8 cellular contexts compared by ENCODE assay signal in genomic region chr20:47493175-47493953, GRCh38. TPM values are rescaled to one million over a fixed set of nuclear protein-coding genes. Genes with fewer than 3 reads are reported as not detected.
DNase-seq lines count a peak whose midpoint lies in the region; ATAC-seq and TF ChIP-seq lines count a peak whose summit lies in the region.

No MANE protein-coding gene starts in this region.

- no peaks in the 10 kb centered on the region for H3K36me3 ChIP-seq in BLaER1

- no peak overlapping the region for H3K4me3 ChIP-seq in BLaER1
- no peak overlapping the region for H3K4me3 ChIP-seq in fibroblast of villous mesenchyme (ENCODE audit: low read depth, low read length)

- H3K4me2 ChIP-seq in BLaER1: peak overlapping the region; percentile 51

- no peaks in the 10 kb centered on the region for H3K27me3 Mint-ChIP-seq in activated T-cell treated with anti-CD3 and anti-CD28 coated beads, Interleukin-2, amount 50 U/mL, for 4 hours (ENCODE audit: low read depth)

- no peaks in the 10 kb centered on the region for H3K9me3 ChIP-seq in BLaER1

- H3K27me3 ChIP-seq in BLaER1: no peaks in the 10 kb centered on the region

- ATAC-seq in activated T-cell treated with anti-CD3 and anti-CD28 coated beads, Interleukin-2, amount 50 U/mL, for 4 hours: peak; percentile 41 to 59
- no peak for ATAC-seq in HG03442 (IDR thresholded peaks at IDR 0.05; ENCODE audit: unreplicated experiment)

- DNase-seq in HPDE6-E6E7 (ENCODE audit: extremely low spot score): peak; percentile 78
- peak; percentile 78 to 83 for DNase-seq in NOMO-1 (lab: John Stamatoyannopoulos, UW; ENCODE audit: unreplicated experiment in 2 of 2)
- peak; percentile 56 for DNase-seq in activated T-cell treated with anti-CD3 and anti-CD28 coated beads, Interleukin-2, amount 50 U/mL, for 4 hours
- peak; percentile 90 for DNase-seq in fibroblast of villous mesenchyme (ENCODE audit: low read depth)
- DNase-seq in posterior vena cava (ENCODE audit: low spot score): peak; percentile 93
- DNase-seq in NCI-H1930 (lab: John Stamatoyannopoulos, UW): no peak

- no peak for TF ChIP-seq CTCF in fibroblast of villous mesenchyme (IDR thresholded peaks at IDR 0.05; ENCODE audit: insufficient read depth, low read depth, low read length)

- intact Hi-C loops in posterior vena cava (cut with DNase I): no loop called here

- H3K4me3 Mint-ChIP-seq in activated T-cell treated with anti-CD3 and anti-CD28 coated beads, Interleukin-2, amount 50 U/mL, for 4 hours: no peak overlapping the region

- no peaks in the 10 kb centered on the region for H3K36me3 Mint-ChIP-seq in activated T-cell treated with anti-CD3 and anti-CD28 coated beads, Interleukin-2, amount 50 U/mL, for 4 hours (ENCODE audit: insufficient read depth)

- H3K4me1 Mint-ChIP-seq in activated T-cell treated with anti-CD3 and anti-CD28 coated beads, Interleukin-2, amount 50 U/mL, for 4 hours (ENCODE audit: low read depth): peaks cover 49% of the 10 kb centered on the region

- H3K9ac ChIP-seq in BLaER1: peak overlapping the region; percentile 27; the same call in 1 of the 2 replicates

- no peak overlapping the region for H3K27ac ChIP-seq in BLaER1

- peaks cover 38% of the 10 kb centered on the region for H3K4me1 ChIP-seq in BLaER1

- H4K20me1 ChIP-seq in BLaER1: no peaks in the 10 kb centered on the region

- no peaks in the 10 kb centered on the region for H3K9me3 Mint-ChIP-seq in activated T-cell treated with anti-CD3 and anti-CD28 coated beads, Interleukin-2, amount 50 U/mL, for 4 hours

RNA-seq across cellular contexts. Expression of gene NCOA3, which starts 8.3 kb away (rescaled TPM):
- total RNA-seq in activated T-cell treated with anti-CD3 and anti-CD28 coated beads, Interleukin-2, amount 50 U/mL, for 4 hours: 100 to 1,000 TPM; 103 to 121 (median 118) TPM
- total RNA-seq in fibroblast of villous mesenchyme (35.4 and 63.0 TPM in 2 replicates), posterior vena cava (10 to 100 TPM; 39.0 to 46.6 TPM)

Comparison
In these comparisons a context has a peak if more than half of its experiments do, and no peak if none do; other contexts are left out.
1. DNase-seq: peak in HPDE6-E6E7 (single experiment), NOMO-1 (2 of 2), activated T-cell treated with anti-CD3 and anti-CD28 coated beads, Interleukin-2, amount 50 U/mL, for 4 hours (single experiment), fibroblast of villous mesenchyme (single experiment) and posterior vena cava (single experiment); none in NCI-H1930 (0 of 2).